In the genomic region with DNA sequence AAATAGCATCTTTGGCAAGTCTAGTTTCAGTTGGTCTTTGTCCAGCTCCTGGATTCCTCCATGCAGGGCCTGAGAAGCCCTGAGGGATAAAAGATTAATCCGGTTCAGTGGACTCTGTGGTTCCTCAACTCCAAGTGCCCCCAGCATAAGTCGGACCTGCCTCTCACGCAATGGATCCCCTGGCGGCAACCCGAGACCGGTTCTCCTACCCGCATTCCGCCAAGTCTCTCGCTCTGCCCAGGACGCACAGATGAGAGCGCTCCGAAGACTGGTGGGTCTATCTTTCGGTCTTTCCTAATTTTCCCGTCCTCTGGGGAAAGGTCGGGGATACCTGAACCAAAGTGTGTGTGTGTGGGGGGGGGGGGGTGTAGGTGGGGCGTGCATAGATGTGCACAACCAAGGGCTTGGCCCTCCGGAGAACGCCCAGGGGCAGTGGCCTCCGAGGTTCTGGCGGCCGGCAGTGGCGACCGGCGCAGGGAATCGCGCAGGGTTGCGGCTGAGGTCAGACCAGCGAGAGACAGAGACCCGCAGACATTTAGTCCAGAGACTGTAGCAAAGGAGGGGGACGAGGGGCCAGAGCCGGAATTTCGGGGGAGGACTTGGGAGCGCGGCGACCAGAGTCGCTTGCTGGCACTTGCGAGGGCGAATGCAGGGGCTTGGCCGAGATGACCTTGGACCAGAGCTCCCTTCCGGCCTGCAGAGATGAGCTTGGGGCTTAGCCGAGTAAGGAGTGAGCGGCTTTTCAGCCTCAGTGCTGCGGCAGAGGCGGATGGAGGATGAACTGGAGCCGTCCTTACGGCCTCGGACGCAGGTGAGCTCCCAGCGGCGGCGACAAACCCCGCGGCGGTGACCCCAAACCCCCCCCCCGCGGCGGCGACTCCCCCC, we compare ENCODE assay signal across 8 cellular contexts. TPM values are rescaled to one million over a fixed set of nuclear protein-coding genes. Genes with fewer than 3 reads are reported as not detected.
DNase-seq lines count a peak whose midpoint lies in the region; ATAC-seq and TF ChIP-seq lines count a peak whose summit lies in the region.

No MANE protein-coding gene starts in this region.

- no peaks in the 10 kb centered on the region for H4K20me1 ChIP-seq in OCI-LY3 (ENCODE audit: insufficient read depth, low read length)

- H3K27me3 Mint-ChIP-seq in CD4-positive, alpha-beta memory T cell, result no peaks in the 10 kb centered on the region
- no peaks in the 10 kb centered on the region for H3K27me3 Mint-ChIP-seq in stimulated activated naive CD8-positive, alpha-beta T cell treated with anti-CD3 and anti-CD28 coated beads, Interleukin-15, Interleukin-2, amounts not matched to agents 100 ng/mL and 50 ng/mL, for 24 hours

- POLR2A ChIA-PET in CD4-positive, alpha-beta memory T cell (lab: Charles Lee; ENCODE audit: partially characterized antibody), result interaction anchor here (0.6 to 3.4 kb wide), 23 partner anchors 7 to 698 kb away, joined by 3 to 73 read pairs (median 5); partner anchors contain the start of genes CABIN1, DERL3, GUCD1 and MIF

- TF ChIP-seq CTCF in OCI-LY3 (IDR thresholded peaks at IDR 0.05; ENCODE audit: low read depth, low read length), result no peak

- peak overlapping the region; percentile 76 for H3K27ac ChIP-seq in CD4-positive, alpha-beta memory T cell (ENCODE audit: low read depth, low read length)
- H3K27ac ChIP-seq in OCI-LY3 (ENCODE audit: low read length), result peak overlapping the region; percentile 73
- H3K27ac ChIP-seq in layer of hippocampus (ENCODE audit: low read depth, low read length), result peak overlapping the region; percentile 95

- no peaks in the 10 kb centered on the region for H3K36me3 ChIP-seq in CD4-positive, alpha-beta memory T cell (ENCODE audit: insufficient read depth, low read length)
- no peaks in the 10 kb centered on the region for H3K36me3 ChIP-seq in OCI-LY3 (replicated peaks; ENCODE audit: low read depth, low read length)

- ATAC-seq in GM18868 (IDR thresholded peaks at IDR 0.05; ENCODE audit: unreplicated experiment) (peak; percentile 29), HG03095 (IDR thresholded peaks at IDR 0.05; ENCODE audit: unreplicated experiment) (peak; percentile 47)

- peaks cover 0 to 6% of the 10 kb centered on the region in 2 donors for H3K36me3 Mint-ChIP-seq in CD4-positive, alpha-beta memory T cell
- H3K36me3 Mint-ChIP-seq in stimulated activated naive CD8-positive, alpha-beta T cell treated with anti-CD3 and anti-CD28 coated beads, Interleukin-15, Interleukin-2, amounts not matched to agents 100 ng/mL and 50 ng/mL, for 24 hours (ENCODE audit: low read depth), result no peaks in the 10 kb centered on the region

- intact Hi-C loops in CD4-positive, alpha-beta memory T cell (cut with micrococcal nuclease), result loop anchor here (5.0 to 10.0 kb wide), 2 partner anchors 35 to 98 kb away; partner anchors contain the start of gene MIF

- H3K4me1 Mint-ChIP-seq in CD4-positive, alpha-beta memory T cell, result peaks cover 12 to 24% (median 19%) of the 10 kb centered on the region in 4 donors
- peaks cover 19% of the 10 kb centered on the region for H3K4me1 Mint-ChIP-seq in stimulated activated naive CD8-positive, alpha-beta T cell treated with anti-CD3 and anti-CD28 coated beads, Interleukin-15, Interleukin-2, amounts not matched to agents 100 ng/mL and 50 ng/mL, for 24 hours (ENCODE audit: low read depth)

- H3K4me2 ChIP-seq in OCI-LY3 (ENCODE audit: low read length), result peak overlapping the region; percentile 93

- H3K4me3 Mint-ChIP-seq in CD4-positive, alpha-beta memory T cell, result peak overlapping the region; percentile 92 to 98 (median 95)
- H3K4me3 Mint-ChIP-seq in stimulated activated naive CD8-positive, alpha-beta T cell treated with anti-CD3 and anti-CD28 coated beads, Interleukin-15, Interleukin-2, amounts not matched to agents 100 ng/mL and 50 ng/mL, for 24 hours, result peak overlapping the region; percentile 89

- peak overlapping the region; percentile 83 for H3K9ac ChIP-seq in OCI-LY3 (ENCODE audit: low read length)

- H3K4me1 ChIP-seq in CD4-positive, alpha-beta memory T cell (ENCODE audit: insufficient read depth, low read length), result peaks cover 19% of the 10 kb centered on the region
- H3K4me1 ChIP-seq in OCI-LY3 (ENCODE audit: low read length), result peaks cover 9% of the 10 kb centered on the region

- no peaks in the 10 kb centered on the region for H3K9me3 Mint-ChIP-seq in CD4-positive, alpha-beta memory T cell
- H3K9me3 Mint-ChIP-seq in stimulated activated naive CD8-positive, alpha-beta T cell treated with anti-CD3 and anti-CD28 coated beads, Interleukin-15, Interleukin-2, amounts not matched to agents 100 ng/mL and 50 ng/mL, for 24 hours, result no peaks in the 10 kb centered on the region

- no peaks in the 10 kb centered on the region for H3K9me3 ChIP-seq in CD4-positive, alpha-beta memory T cell (ENCODE audit: control insufficient read depth in 1 of 2, low read length in 2 of 2)
- H3K9me3 ChIP-seq in OCI-LY3 (ENCODE audit: insufficient read depth, low read length), result no peaks in the 10 kb centered on the region

- no peak for DNase-seq in CD4-positive, alpha-beta memory T cell
- peak; percentile 60 for DNase-seq in cerebellum (ENCODE audit: low spot score)
- no peak for DNase-seq in DMS 273 treated with DMSO at 0.1 percent for 48 hours (lab: John Stamatoyannopoulos, UW)

- CTCF ChIA-PET in CD4-positive, alpha-beta memory T cell (lab: Charles Lee; ENCODE audit: partially characterized antibody), result interaction anchor here (0.7 to 3.5 kb wide), 8 partner anchors 8 to 229 kb away, joined by 3 to 32 read pairs (median 8); partner anchors contain the start of genes CHCHD10 and MIF

- no peaks in the 10 kb centered on the region for H3K79me2 ChIP-seq in OCI-LY3 (ENCODE audit: low read length)

- H3K27ac Mint-ChIP-seq in CD4-positive, alpha-beta memory T cell, result peak overlapping the region; percentile 84 to 94 (median 89)
- H3K27ac Mint-ChIP-seq in stimulated activated naive CD8-positive, alpha-beta T cell treated with anti-CD3 and anti-CD28 coated beads, Interleukin-15, Interleukin-2, amounts not matched to agents 100 ng/mL and 50 ng/mL, for 24 hours, result peak overlapping the region; percentile 85

- H3K4me3 ChIP-seq in CD4-positive, alpha-beta memory T cell (ENCODE audit: low read length in 2 of 2), result peak overlapping the region; percentile 86 to 98
- peak overlapping the region; percentile 91 for H3K4me3 ChIP-seq in OCI-LY3 (ENCODE audit: low read length)

- H2AFZ ChIP-seq in OCI-LY3 (ENCODE audit: low read depth, low read length), result peak overlapping the region; percentile 77

- H3K27me3 ChIP-seq in CD4-positive, alpha-beta memory T cell (ENCODE audit: insufficient read depth, low read length), result no peaks in the 10 kb centered on the region
- H3K27me3 ChIP-seq in OCI-LY3 (ENCODE audit: low read depth, low read length) (no peaks in the 10 kb centered on the region), layer of hippocampus (ENCODE audit: control insufficient read depth, insufficient read depth, low read length) (no peaks in the 10 kb centered on the region)

RNA-seq across cellular contexts. Expression of gene SLC2A11, which starts 0.7 kb away (rescaled TPM):
- 10 to 100 TPM; 24.5 to 27.2 TPM for total RNA-seq in CD4-positive, alpha-beta memory T cell
- 1 to 10 TPM; 3.9 to 5.0 TPM for polyA plus RNA-seq in CD4-positive, alpha-beta memory T cell
- 31.8 TPM for total RNA-seq in cerebellum

RNA-seq across cellular contexts. Expression of gene DERL3, which starts 18.2 kb away (rescaled TPM):
- total RNA-seq in CD4-positive, alpha-beta memory T cell, result 1 to 10 TPM; 1.9 to 2.9 TPM
- polyA plus RNA-seq in CD4-positive, alpha-beta memory T cell, result 1 to 10 TPM in 1 of 2 donors, under 1 TPM in 1; 0.25 to 1.5 TPM
- 1.3 TPM for total RNA-seq in cerebellum

RNA-seq across cellular contexts. Expression of gene MIF, which starts 37.2 kb away (rescaled TPM):
- total RNA-seq in CD4-positive, alpha-beta memory T cell, result 100 to 1,000 TPM; 208 to 217 TPM
- polyA plus RNA-seq in CD4-positive, alpha-beta memory T cell, result 1,000 to 10,000 TPM; 1,156 to 1,346 TPM
- total RNA-seq in cerebellum, result 95.4 TPM
